8 cellular contexts compared by ENCODE assay signal in the genomic region with DNA sequence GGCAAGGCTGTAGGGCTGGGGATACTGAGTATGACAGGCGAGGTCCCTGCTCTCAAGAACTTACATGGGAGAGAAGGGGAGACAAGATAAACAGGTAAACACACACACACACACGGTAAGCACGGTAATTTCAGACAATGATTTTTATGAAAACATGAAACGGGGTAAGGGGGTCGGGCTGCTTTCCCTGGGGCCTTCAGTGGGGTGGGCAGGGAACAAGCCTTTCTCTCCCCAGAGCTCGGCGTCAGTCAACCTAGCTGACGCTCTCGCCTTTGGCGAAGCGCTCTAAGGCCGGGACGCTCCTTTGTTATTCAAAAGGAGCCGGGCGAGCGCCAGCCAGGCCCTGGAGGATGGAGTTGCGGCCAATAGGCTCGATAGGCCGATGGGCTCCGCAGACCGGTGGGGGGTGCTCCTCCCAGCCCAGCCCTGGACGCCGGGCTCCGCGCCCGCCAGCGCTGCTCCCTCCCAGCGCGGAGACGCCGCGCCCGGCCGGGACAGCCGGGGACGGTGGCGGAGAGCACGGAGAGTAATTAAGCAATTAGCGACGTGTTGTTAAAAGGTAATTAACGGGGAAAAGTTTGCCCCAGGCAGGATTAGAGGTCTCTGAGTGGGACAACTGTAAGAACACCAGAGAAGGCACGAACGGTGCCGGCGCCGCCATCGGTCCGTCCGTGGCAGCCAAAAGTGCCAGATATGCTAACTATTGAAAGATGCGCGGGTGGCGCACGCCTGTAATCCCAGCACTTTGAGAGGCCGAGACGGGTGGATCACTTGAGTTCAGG. TPM values are rescaled to one million over a fixed set of nuclear protein-coding genes. Genes with fewer than 3 reads are reported as not detected.
DNase-seq lines count a peak whose midpoint lies in the region; ATAC-seq and TF ChIP-seq lines count a peak whose summit lies in the region.

No MANE protein-coding gene starts in this region.

- H3K36me3 ChIP-seq in OCI-LY7 (ENCODE audit: insufficient read depth, low read length): no peaks in the 10 kb centered on the region

- TF ChIP-seq CTCF in AG04450 (IDR thresholded peaks at IDR 0.05; ENCODE audit: low read depth, low read length) (no peak), GM12875 (IDR thresholded peaks at IDR 0.05; ENCODE audit: borderline replicate concordance, insufficient read depth, low read depth, low read length) (no peak), OCI-LY7 (conservative IDR thresholded peaks at IDR 0.05; ENCODE audit: low read length) (no peak), cardiac fibroblast (IDR thresholded peaks at IDR 0.05; ENCODE audit: low read depth, low read length) (no peak)

- ATAC-seq in sciatic nerve: peak; percentile 78

- H3K4me2 ChIP-seq in OCI-LY7 (ENCODE audit: low read length): peak overlapping the region; percentile 88

- H3K27ac ChIP-seq in AG04450 (ENCODE audit: low read depth, low read length): no peak overlapping the region
- no peak overlapping the region for H3K27ac ChIP-seq in OCI-LY7 (ENCODE audit: low read depth, low read length, poor library complexity, severe bottlenecking)

- no peaks in the 10 kb centered on the region for H4K20me1 ChIP-seq in OCI-LY7 (ENCODE audit: insufficient read depth, low read length)

- CTCF ChIA-PET in AG04450 (lab: Charles Lee) (interaction anchor here (1.2 to 10.1 kb wide), 2 partner anchors 15 to 26 kb away, joined by 4 to 80 read pairs; partner anchors contain the start of gene DDX20), OCI-LY7 (lab: Charles Lee; ENCODE audit: unreplicated experiment) (interaction anchor here (1.6 kb wide), 1 partner anchor 11 kb away, joined by 13 read pairs; no protein-coding TSS in a partner anchor)

- no peaks in the 10 kb centered on the region for H3K79me2 ChIP-seq in OCI-LY7 (ENCODE audit: insufficient read depth, low read depth, low read length)

- DNase-seq in AG04450 (ENCODE audit: low read depth, low spot score) (no peak), OCI-LY7 (ENCODE audit: low spot score) (no peak), cardiac fibroblast (ENCODE audit: low read depth in 2 of 2) (peak; percentile 71 to 75), inferior parietal cortex (ENCODE audit: extremely low spot score) (peak; percentile 52), sciatic nerve (ENCODE audit: low spot score) (peak; percentile 79), GDM1 (lab: John Stamatoyannopoulos, UW) (no peak)
- DNase-seq in activated effector memory CD4-positive, alpha-beta T cell treated with Interleukin-2 at 50 U/mL for 16 hours: no peak

- H2AFZ ChIP-seq in OCI-LY7 (ENCODE audit: low read length): peak overlapping the region; percentile 73; the same call in 1 of the 2 replicates

- no TSS peak for BruUV-seq in OCI-LY7 (replicated peaks; lab: Mats Ljungman, UMichigan)

- H3K9me2 ChIP-seq in OCI-LY7 (ENCODE audit: insufficient read depth, low read length): no peaks in the 10 kb centered on the region

- POLR2A ChIA-PET in AG04450 (lab: Yijun Ruan, JAX): interaction anchor here (0.7 kb wide), 1 partner anchor 26 kb away, joined by 4 read pairs; no protein-coding TSS in a partner anchor
- POLR2A ChIA-PET in OCI-LY7 (lab: Charles Lee): interaction anchor here (0.6 to 2.8 kb wide), 5 partner anchors 11 to 657 kb away, joined by 3 to 26 read pairs (median 6); no protein-coding TSS in a partner anchor

- H3K9me3 ChIP-seq in AG04450 (ENCODE audit: control insufficient read depth, insufficient read depth, low read length) (no peaks in the 10 kb centered on the region), OCI-LY7 (ENCODE audit: low read length) (no peaks in the 10 kb centered on the region)

- H3K27me3 ChIP-seq in AG04450 (ENCODE audit: control insufficient read depth, insufficient read depth, low read length): no peaks in the 10 kb centered on the region

- intact Hi-C loops in OCI-LY7 (cut with micrococcal nuclease; ENCODE audit: unreplicated experiment): loop anchor here (1.0 to 5.0 kb wide), 2 partner anchors 15 to 233 kb away; partner anchors contain the start of gene DDX20
- intact Hi-C loops in sciatic nerve (cut with DNase I): loop anchor here (10.0 kb wide), 1 partner anchor 235 kb away; the partner anchor contains the start of genes ADORA3 and TMIGD3

- H3K4me3 ChIP-seq in AG04450 (ENCODE audit: low read depth, low read length): peak overlapping the region; percentile 71
- peak overlapping the region; percentile 52 for H3K4me3 ChIP-seq in GM12875 (ENCODE audit: low read depth, low read length)
- H3K4me3 ChIP-seq in OCI-LY7 (ENCODE audit: low read depth, low read length, poor library complexity, severe bottlenecking): peak overlapping the region; percentile 78
- H3K4me3 ChIP-seq in cardiac fibroblast (replicated peaks in 1 of 2; ENCODE audit: low read depth in 2 of 2, low read length in 2 of 2): peak overlapping the region; percentile 54 to 76

- peaks cover 32% of the 10 kb centered on the region for H3K4me1 ChIP-seq in OCI-LY7 (ENCODE audit: insufficient read depth, low read length, poor library complexity, severe bottlenecking)

RNA-seq across cellular contexts. Expression of gene INKA2, which starts 1.0 kb away (rescaled TPM):
- 2.3 and 2.7 TPM in 2 replicates for polyA plus RNA-seq in AG04450 (2011; rRNA removed)
- 4.0 and 5.8 TPM in 2 replicates for polyA minus RNA-seq in AG04450 (2011; rRNA and poly(A)+ RNA removed)
- total RNA-seq in OCI-LY7 (2014; rRNA removed; shearing (Covaris generic)): 3.9 and 4.1 TPM in 2 replicates
- 10.8 and 12.2 TPM in 2 replicates for total RNA-seq in OCI-LY7 (2022)
- 17.9 TPM for total RNA-seq in sciatic nerve

RNA-seq across cellular contexts. Expression of gene DDX20, which starts 15.5 kb away (rescaled TPM):
- 8.2 and 12.3 TPM in 2 replicates for polyA plus RNA-seq in AG04450 (2011; rRNA removed)
- 7.4 and 13.5 TPM in 2 replicates for polyA minus RNA-seq in AG04450 (2011; rRNA and poly(A)+ RNA removed)
- 28.8 and 32.9 TPM in 2 replicates for total RNA-seq in OCI-LY7 (2014; rRNA removed; shearing (Covaris generic))
- total RNA-seq in OCI-LY7 (2022) (23.0 and 30.0 TPM in 2 replicates), sciatic nerve (9.7 TPM)

Comparison
In these comparisons a context has a peak if more than half of its experiments do, and no peak if none do; other contexts are left out.
1. DNase-seq: peak in cardiac fibroblast (2 of 2), inferior parietal cortex (single experiment) and sciatic nerve (single experiment); none in AG04450 (single experiment), OCI-LY7 (single experiment), activated effector memory CD4-positive, alpha-beta T cell treated with Interleukin-2 at 50 U/mL for 16 hours (single experiment) and GDM1 (single experiment).
2. Peak in every context shown above with its lines, with median percentiles within 50 percentile points of each other: H3K4me3 ChIP-seq.